Comparison of ENCODE assay signal across 9 cellular contexts in genomic region chr4:118967393-118967792, GRCh38.
DNase-seq lines count a peak whose midpoint lies in the region; ATAC-seq and TF ChIP-seq lines count a peak whose summit lies in the region.
"Had no signal": no experiment of that assay in that cellular context is flagged by ENCODE, and none has a peak within 500 bp of the region (broad histone marks: within the 10 kb centered on the region; RNA-seq: fewer than 3 reads in every experiment).

No MANE protein-coding gene starts in this region.

- POLR2A ChIA-PET in activated CD4-positive, alpha-beta T cell treated with anti-CD3 and anti-CD28 coated beads, Interleukin-2, amount 10 ng/mL, durations not matched to agents 7 days and 5 days (lab: Charles Lee) = no interaction called here

- 52% methylated on average over 2 of the region's 2 CpGs; no CpG with 5 or more reads in 1 of the 2 donors for WGBS in transverse colon (ENCODE audit: low coverage in 1 of 2), 2 donors

- H3K27ac ChIP-seq in HUES48 (ENCODE audit: low read depth, low read length) (peak overlapping the region; percentile 79), transverse colon (peak overlapping the region; percentile 82 to 88 (median 86)), substantia nigra (ENCODE audit: low read depth, low read length, poor library complexity, severe bottlenecking) (no peak overlapping the region)

- no peak for ATAC-seq in stimulated activated naive CD8-positive, alpha-beta T cell treated with anti-CD3 and anti-CD28 coated beads, Interleukin-15, Interleukin-2, amounts not matched to agents 100 U/mL and 50 U/mL, for 24 hours

- H3K9me3 ChIP-seq in HUES48 (ENCODE audit: control insufficient read depth, insufficient read depth, low read length) (no peaks in the 10 kb centered on the region), transverse colon (no peaks in the 10 kb centered on the region)

- peaks cover 25% of the 10 kb centered on the region for H3K4me1 ChIP-seq in HUES48 (ENCODE audit: control insufficient read depth, insufficient read depth, low read length)
- H3K4me1 ChIP-seq in transverse colon = peaks cover 17 to 61% (median 24%) of the 10 kb centered on the region in 4 donors

- no peak for TF ChIP-seq POLR2A in transverse colon (IDR thresholded peaks at IDR 0.05)

- H3K4me3 Mint-ChIP-seq in activated CD4-positive, alpha-beta T cell treated with anti-CD3 and anti-CD28 coated beads, Interleukin-2, amount 10 ng/mL, durations not matched to agents 7 days and 5 days = no peak overlapping the region

- H3K9me3 Mint-ChIP-seq in activated CD4-positive, alpha-beta T cell treated with anti-CD3 and anti-CD28 coated beads, Interleukin-2, amount 10 ng/mL, durations not matched to agents 7 days and 5 days = no peaks in the 10 kb centered on the region

- H3K27me3 Mint-ChIP-seq in activated CD4-positive, alpha-beta T cell treated with anti-CD3 and anti-CD28 coated beads, Interleukin-2, amount 10 ng/mL, durations not matched to agents 7 days and 5 days = no peaks in the 10 kb centered on the region

- H3K27me3 ChIP-seq in HUES48 (ENCODE audit: control insufficient read depth, insufficient read depth, low read length) = no peaks in the 10 kb centered on the region
- no peaks in the 10 kb centered on the region for H3K27me3 ChIP-seq in transverse colon

- intact Hi-C loops in transverse colon (cut with DNase I; ENCODE audit: low total_unique reads) = loop anchor here (5.0 to 10.0 kb wide), 3 partner anchors 73 to 225 kb away; partner anchors contain the start of gene SEC24D

- in situ Hi-C loops in transverse colon (cut with MboI; ENCODE audit: low pct_ligation_motif_present in 1 of 4, low pct_unique_long_range_greater_than_20kb in 1 of 4, low sequenced_read_pairs in 3 of 4) = no loop called here

- H3K27ac Mint-ChIP-seq in activated CD4-positive, alpha-beta T cell treated with anti-CD3 and anti-CD28 coated beads, Interleukin-2, amount 10 ng/mL, durations not matched to agents 7 days and 5 days = no peak overlapping the region

- no peak for TF ChIP-seq EP300 in transverse colon (IDR thresholded peaks at IDR 0.05; ENCODE audit: low read depth)

- no peak overlapping the region for H3K4me3 ChIP-seq in HUES48 (ENCODE audit: low read depth, low read length)
- no peak overlapping the region for H3K4me3 ChIP-seq in transverse colon

- CTCF ChIA-PET in activated CD4-positive, alpha-beta T cell treated with anti-CD3 and anti-CD28 coated beads, Interleukin-2, amount 10 ng/mL, durations not matched to agents 7 days and 5 days (lab: Charles Lee) = interaction anchor here (1.1 to 1.2 kb wide), 2 partner anchors 10 to 14 kb away, joined by 3 to 9 read pairs; no protein-coding TSS in a partner anchor

- H3K9ac ChIP-seq in HUES48 (ENCODE audit: low read depth, low read length) = no peak overlapping the region; the same call in 1 of the 2 replicates

- H3K36me3 ChIP-seq in HUES48 (ENCODE audit: control insufficient read depth, insufficient read depth, low read length) (no peaks in the 10 kb centered on the region), transverse colon (no peaks in the 10 kb centered on the region)

- peaks cover 8% of the 10 kb centered on the region for H3K4me1 Mint-ChIP-seq in activated CD4-positive, alpha-beta T cell treated with anti-CD3 and anti-CD28 coated beads, Interleukin-2, amount 10 ng/mL, durations not matched to agents 7 days and 5 days

- DNase-seq in astrocyte of the hippocampus (ENCODE audit: low read depth, low spot score) (peak; percentile 63), iris pigment epithelial cell (ENCODE audit: low read depth) (peak; percentile 85), transverse colon (no peak), NCI-H82 (lab: John Stamatoyannopoulos, UW) (no peak), substantia nigra (lab: John Stamatoyannopoulos, UW) (no peak)
- no peak for DNase-seq in activated CD4-positive, alpha-beta T cell treated with anti-CD3 and anti-CD28 coated beads, Interleukin-2, amount 10 ng/mL, durations not matched to agents 7 days and 5 days
- no peak for DNase-seq in stimulated activated naive CD8-positive, alpha-beta T cell treated with anti-CD3 and anti-CD28 coated beads, Interleukin-15, Interleukin-2, amounts not matched to agents 100 U/mL and 50 U/mL, for 24 hours
- DNase-seq: effector CD8-positive, alpha-beta T cell had no signal

- TF ChIP-seq CTCF in transverse colon (IDR thresholded peaks at IDR 0.05) = no peak

- no peaks in the 10 kb centered on the region for H3K36me3 Mint-ChIP-seq in activated CD4-positive, alpha-beta T cell treated with anti-CD3 and anti-CD28 coated beads, Interleukin-2, amount 10 ng/mL, durations not matched to agents 7 days and 5 days (ENCODE audit: low read depth)

Comparison
In these comparisons a context has a peak if more than half of its experiments do, and no peak if none do; other contexts are left out.
1. DNase-seq: peak in astrocyte of the hippocampus (single experiment) and iris pigment epithelial cell (single experiment); none in transverse colon (single experiment), NCI-H82 (single experiment), substantia nigra (0 of 49), activated CD4-positive, alpha-beta T cell treated with anti-CD3 and anti-CD28 coated beads, Interleukin-2, amount 10 ng/mL, durations not matched to agents 7 days and 5 days (single experiment) and stimulated activated naive CD8-positive, alpha-beta T cell treated with anti-CD3 and anti-CD28 coated beads, Interleukin-15, Interleukin-2, amounts not matched to agents 100 U/mL and 50 U/mL, for 24 hours (single experiment).